ENCODE assay signal across 1 cellular context in genomic region chr5:1504617-1505016, GRCh38.
TF ChIP-seq lines count a peak whose summit lies in the region.

No MANE protein-coding gene starts in this region.

TF ChIP-seq in HepG2, 621 proteins besides CTCF, POLR2A, EP300 and RAD21 (continued from another document):
- TF ChIP-seq ZNF569 (CRISPR knock-in tag; IDR thresholded peaks at IDR 0.05; ENCODE audit: borderline replicate concordance) (no peak), ZNF232 (CRISPR knock-in tag; IDR thresholded peaks at IDR 0.05; ENCODE audit: borderline replicate concordance) (no peak)
TF ChIP-seq in HepG2: peak in this region for 0.
